7 cellular contexts compared by ENCODE assay signal in genomic region chr3:69847303-69847702, GRCh38.
"Had no signal": no experiment of that assay in that cellular context is flagged by ENCODE, and none has a peak within 500 bp of the region (broad histone marks: within the 10 kb centered on the region; RNA-seq: fewer than 3 reads in every experiment).

No MANE protein-coding gene starts in this region.

- H3K36me3 ChIP-seq: HAP-1 had no signal

- H3K9me3 ChIP-seq: HAP-1 had no signal

- ATAC-seq: HCT116 had no signal

- H3K4me3 ChIP-seq: GM23248, HAP-1 had no signal

- DNase-seq: GOT3, H7, IMR-90, KBM-7 had no signal

- H3K27ac ChIP-seq: GM23248 had no signal

- H3K4me1 ChIP-seq: HAP-1 had no signal
